In genomic region chr12:20420557-20420956, GRCh38 we compare ENCODE assay signal across 13 cellular contexts.
"Had no signal": no experiment of that assay in that cellular context is flagged by ENCODE, and none has a peak within 500 bp of the region (broad histone marks: within the 10 kb centered on the region; RNA-seq: fewer than 3 reads in every experiment).

No MANE protein-coding gene starts in this region.

- H3K4me3 ChIP-seq: SJSA1, suprapubic skin had no signal

- H3K27ac ChIP-seq: SJSA1, suprapubic skin had no signal

- H3K9me3 Mint-ChIP-seq: activated CD4-positive, alpha-beta memory T cell treated with anti-CD3 and anti-CD28 coated beads, Interleukin-2, amount 10 ng/mL, durations not matched to agents 7 days and 5 days; activated naive CD4-positive, alpha-beta T cell treated with anti-CD3 and anti-CD28 coated beads for 36 hours; dendritic cell treated with granulocyte-macrophage colony-stimulating factor and Interleukin-4, amounts not matched to agents 40 ng/mL and 50 ng/mL, for 4 days; memory B cell had no signal

- H3K4me1 Mint-ChIP-seq: activated CD4-positive, alpha-beta memory T cell treated with anti-CD3 and anti-CD28 coated beads, Interleukin-2, amount 10 ng/mL, durations not matched to agents 7 days and 5 days; memory B cell had no signal

- H3K36me3 ChIP-seq: SJSA1, suprapubic skin had no signal

- DNase-seq: activated CD4-positive, alpha-beta memory T cell treated with anti-CD3 and anti-CD28 coated beads, Interleukin-2, amount 10 ng/mL, durations not matched to agents 7 days and 5 days; activated naive CD4-positive, alpha-beta T cell treated with anti-CD3 and anti-CD28 coated beads for 36 hours; caudate nucleus; hypothalamus; stimulated activated CD4-positive, alpha-beta T cell treated with anti-CD3 and anti-CD28 coated beads, Interleukin-4, amount 100 ng/mL, for 1 hour; stimulated activated CD8-positive, alpha-beta memory T cell treated with anti-CD3 and anti-CD28 coated beads, Interleukin-4, amount 100 ng/mL, for 48 hours; stimulated activated naive CD8-positive, alpha-beta T cell treated with anti-CD3 and anti-CD28 coated beads, Interleukin-15, Interleukin-2, amounts not matched to agents 100 U/mL and 50 U/mL, for 24 hours; SW 1271 had no signal

- H3K27me3 ChIP-seq: SJSA1, suprapubic skin had no signal

- H3K4me1 ChIP-seq: SJSA1, suprapubic skin had no signal

- H3K27ac Mint-ChIP-seq: activated CD4-positive, alpha-beta memory T cell treated with anti-CD3 and anti-CD28 coated beads, Interleukin-2, amount 10 ng/mL, durations not matched to agents 7 days and 5 days; activated naive CD4-positive, alpha-beta T cell treated with anti-CD3 and anti-CD28 coated beads for 36 hours; dendritic cell treated with granulocyte-macrophage colony-stimulating factor and Interleukin-4, amounts not matched to agents 40 ng/mL and 50 ng/mL, for 4 days; memory B cell had no signal

- H3K27me3 Mint-ChIP-seq: activated CD4-positive, alpha-beta memory T cell treated with anti-CD3 and anti-CD28 coated beads, Interleukin-2, amount 10 ng/mL, durations not matched to agents 7 days and 5 days; dendritic cell treated with granulocyte-macrophage colony-stimulating factor and Interleukin-4, amounts not matched to agents 40 ng/mL and 50 ng/mL, for 4 days; memory B cell had no signal

- H3K4me3 Mint-ChIP-seq: activated CD4-positive, alpha-beta memory T cell treated with anti-CD3 and anti-CD28 coated beads, Interleukin-2, amount 10 ng/mL, durations not matched to agents 7 days and 5 days; activated naive CD4-positive, alpha-beta T cell treated with anti-CD3 and anti-CD28 coated beads for 36 hours; dendritic cell treated with granulocyte-macrophage colony-stimulating factor and Interleukin-4, amounts not matched to agents 40 ng/mL and 50 ng/mL, for 4 days; memory B cell had no signal

- H3K36me3 Mint-ChIP-seq: memory B cell had no signal

- ATAC-seq: left lobe of liver; stimulated activated naive CD8-positive, alpha-beta T cell treated with anti-CD3 and anti-CD28 coated beads, Interleukin-15, Interleukin-2, amounts not matched to agents 100 U/mL and 50 U/mL, for 24 hours had no signal
